Comparison of ENCODE assay signal across 1 cellular context in the genomic region with DNA sequence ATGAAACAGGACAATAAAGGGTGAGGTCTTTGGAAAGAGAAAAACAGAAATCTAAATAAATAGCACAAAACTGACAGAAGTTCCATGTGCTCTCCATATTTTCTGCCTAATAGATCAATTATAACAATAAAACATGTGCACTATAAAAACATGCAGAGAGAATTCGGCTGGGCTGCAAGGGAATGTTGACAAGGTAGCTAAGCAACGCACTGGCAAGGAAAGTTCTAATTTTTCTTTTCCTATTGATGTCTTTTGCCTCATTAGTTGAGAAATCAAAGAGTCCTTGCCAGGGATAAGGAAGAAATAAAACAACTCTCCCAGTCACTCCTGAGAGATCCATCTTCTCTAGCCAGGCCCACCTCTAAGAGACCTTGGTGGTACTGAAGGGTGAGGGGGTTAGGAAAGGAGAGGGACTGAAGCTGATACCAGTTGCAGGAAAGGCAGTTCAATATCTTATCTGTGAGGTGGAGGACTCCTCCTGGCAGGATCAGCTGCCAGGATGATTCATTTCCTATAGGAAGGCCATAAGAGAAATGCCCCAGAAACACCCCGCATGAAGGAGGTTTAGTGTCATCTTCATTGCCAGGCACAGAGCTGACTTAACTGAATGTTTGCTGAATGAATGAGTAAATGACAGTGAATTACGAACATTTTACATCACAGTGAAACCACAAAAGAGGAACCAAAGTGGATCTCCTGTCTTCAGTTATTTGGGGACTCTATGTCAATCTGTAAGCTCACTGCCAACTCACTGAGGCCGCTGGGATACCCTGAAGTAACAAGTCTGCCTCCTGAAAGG.
TF ChIP-seq lines count a peak whose summit lies in the region.

No MANE protein-coding gene starts in this region.

TF ChIP-seq in GM23338, 12 proteins besides CTCF, POLR2A, EP300 and RAD21 (continued from another document):
- TF ChIP-seq, protein P1, sequence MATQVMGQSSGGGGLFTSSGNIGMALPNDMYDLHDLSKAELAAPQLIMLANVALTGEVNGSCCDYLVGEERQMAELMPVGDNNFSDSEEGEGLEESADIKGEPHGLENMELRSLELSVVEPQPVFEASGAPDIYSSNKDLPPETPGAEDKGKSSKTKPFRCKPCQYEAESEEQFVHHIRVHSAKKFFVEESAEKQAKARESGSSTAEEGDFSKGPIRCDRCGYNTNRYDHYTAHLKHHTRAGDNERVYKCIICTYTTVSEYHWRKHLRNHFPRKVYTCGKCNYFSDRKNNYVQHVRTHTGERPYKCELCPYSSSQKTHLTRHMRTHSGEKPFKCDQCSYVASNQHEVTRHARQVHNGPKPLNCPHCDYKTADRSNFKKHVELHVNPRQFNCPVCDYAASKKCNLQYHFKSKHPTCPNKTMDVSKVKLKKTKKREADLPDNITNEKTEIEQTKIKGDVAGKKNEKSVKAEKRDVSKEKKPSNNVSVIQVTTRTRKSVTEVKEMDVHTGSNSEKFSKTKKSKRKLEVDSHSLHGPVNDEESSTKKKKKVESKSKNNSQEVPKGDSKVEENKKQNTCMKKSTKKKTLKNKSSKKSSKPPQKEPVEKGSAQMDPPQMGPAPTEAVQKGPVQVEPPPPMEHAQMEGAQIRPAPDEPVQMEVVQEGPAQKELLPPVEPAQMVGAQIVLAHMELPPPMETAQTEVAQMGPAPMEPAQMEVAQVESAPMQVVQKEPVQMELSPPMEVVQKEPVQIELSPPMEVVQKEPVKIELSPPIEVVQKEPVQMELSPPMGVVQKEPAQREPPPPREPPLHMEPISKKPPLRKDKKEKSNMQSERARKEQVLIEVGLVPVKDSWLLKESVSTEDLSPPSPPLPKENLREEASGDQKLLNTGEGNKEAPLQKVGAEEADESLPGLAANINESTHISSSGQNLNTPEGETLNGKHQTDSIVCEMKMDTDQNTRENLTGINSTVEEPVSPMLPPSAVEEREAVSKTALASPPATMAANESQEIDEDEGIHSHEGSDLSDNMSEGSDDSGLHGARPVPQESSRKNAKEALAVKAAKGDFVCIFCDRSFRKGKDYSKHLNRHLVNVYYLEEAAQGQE (IDR thresholded peaks at IDR 0.05; ENCODE audit: unreplicated experiment), result no peak
- TF ChIP-seq ZNF331 (CRISPR knock-in tag; IDR thresholded peaks at IDR 0.05; ENCODE audit: low read depth) (no peak), ZNF114 (CRISPR knock-in tag; IDR thresholded peaks at IDR 0.05) (no peak), JUNB (IDR thresholded peaks at IDR 0.05; ENCODE audit: unreplicated experiment) (no peak)
TF ChIP-seq in GM23338: peak in this region for 0.
